1 cellular context compared by ENCODE assay signal in the genomic region with DNA sequence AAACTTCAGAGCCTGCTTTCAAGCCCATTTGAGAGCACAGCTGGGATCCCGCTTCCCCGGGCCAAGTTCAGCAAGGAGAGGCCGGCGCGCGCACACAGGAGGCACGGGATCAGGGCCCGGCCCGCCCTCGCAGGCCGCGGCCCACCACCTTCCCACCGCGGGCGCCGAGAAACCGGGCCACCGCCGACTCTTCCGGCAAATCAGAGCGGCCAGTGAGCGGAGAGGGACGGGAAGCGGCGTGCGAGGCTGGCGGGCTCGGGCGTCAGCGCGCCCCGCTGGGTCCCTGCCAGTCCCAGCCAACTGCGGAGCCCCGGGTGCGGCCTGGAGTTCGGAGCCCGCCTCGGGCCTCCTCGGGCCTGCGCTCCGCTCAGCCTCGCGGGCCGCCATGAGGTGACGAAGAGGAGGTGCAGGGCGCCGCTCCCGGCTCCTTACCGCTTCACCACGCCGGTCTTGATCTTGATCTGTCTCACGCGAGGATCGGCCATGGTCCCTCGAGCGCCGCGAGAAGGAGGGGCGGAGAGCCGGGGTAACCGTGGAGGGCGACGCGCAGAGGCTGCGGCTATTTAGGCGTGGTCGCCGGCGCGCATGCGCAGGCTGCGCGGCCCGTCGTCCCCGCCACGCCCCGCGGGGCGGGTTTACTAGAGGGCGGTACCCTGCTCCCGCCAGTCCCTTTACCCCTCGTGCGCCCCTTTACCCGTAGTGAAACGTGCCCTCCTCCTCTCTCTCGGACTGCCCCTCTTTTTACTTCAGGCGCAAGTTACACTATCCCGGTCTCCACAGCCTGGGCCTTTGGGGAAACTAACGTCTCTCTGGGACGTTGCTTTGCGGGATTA.
TF ChIP-seq lines count a peak whose summit lies in the region.

A gene with protein sequence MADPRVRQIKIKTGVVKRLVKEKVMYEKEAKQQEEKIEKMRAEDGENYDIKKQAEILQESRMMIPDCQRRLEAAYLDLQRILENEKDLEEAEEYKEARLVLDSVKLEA (minus strand): TSS at position 567 of the 833 bp plus-strand sequence. CDS start 82 bp downstream, at position 485.

TF ChIP-seq in IMR-90, 13 proteins besides CTCF, POLR2A, EP300 and RAD21 (continued from another document):
- no peak for TF ChIP-seq RFX5 (IDR thresholded peaks at IDR 0.05; ENCODE audit: low read depth, low read length)
- TF ChIP-seq MAZ (IDR thresholded peaks at IDR 0.05; ENCODE audit: borderline replicate concordance, low read depth, low read length), result 0 out of 2 replicates have a peak, but pooled peaks have one; percentile 11
- TF ChIP-seq NFE2L2 (IDR thresholded peaks at IDR 0.05; ENCODE audit: low read depth, low read length), result no peak
- TF ChIP-seq ELK1 (IDR thresholded peaks at IDR 0.05; ENCODE audit: borderline replicate concordance, low read depth, low read length), result no peak
- peak; percentile 78 for TF ChIP-seq BHLHE40 (IDR thresholded peaks at IDR 0.05; ENCODE audit: low read depth, low read length)
- peak; percentile 68; the same call in 1 of the 2 replicates for TF ChIP-seq MXI1 (IDR thresholded peaks at IDR 0.05; ENCODE audit: borderline replicate concordance, low read depth, low read length)
- TF ChIP-seq MAFK (IDR thresholded peaks at IDR 0.05; ENCODE audit: low read depth, low read length), result no peak
